ENCODE assay signal across 8 cellular contexts in genomic region chr1:150235852-150236613, GRCh38. TPM values are rescaled to one million over a fixed set of nuclear protein-coding genes. Genes with fewer than 3 reads are reported as not detected.
DNase-seq lines count a peak whose midpoint lies in the region; ATAC-seq and TF ChIP-seq lines count a peak whose summit lies in the region.

Gene ANP32E (minus strand): TSS chr1:150236112. CDS start chr1:150235786, 326 bp downstream.

- peak within 1 kb of the TSS; percentile 95 for H3K27ac ChIP-seq in caudate nucleus (ENCODE audit: low read depth, low read length)

- ATAC-seq in GM19023 (IDR thresholded peaks at IDR 0.05; ENCODE audit: unreplicated experiment): peak; percentile 79
- ATAC-seq in HG03280 (IDR thresholded peaks at IDR 0.05; ENCODE audit: unreplicated experiment): peak; percentile 87
- ATAC-seq in activated B cell treated with CpG ODN at 0.5 μM for 24 hours (ENCODE audit: low read depth): peak; percentile 88

- H3K4me3 ChIP-seq in AG09309 (ENCODE audit: control insufficient read depth, low read depth, low read length): peak within 1 kb of the TSS; percentile 64

- intact Hi-C loops in activated B cell treated with CpG ODN at 0.5 μM for 24 hours (cut with micrococcal nuclease): loop anchor here (1.0 to 10.0 kb wide), 6 partner anchors 23 to 739 kb away; partner anchors contain the start of genes APH1A, CERS2, CIART and RPRD2

- H3K9me3 Mint-ChIP-seq in activated B cell treated with CpG ODN at 0.5 μM for 24 hours (no peaks in the 10 kb centered on the region), immature natural killer cell (no peaks in the 10 kb centered on the region)

- no peak within 1 kb of the TSS for H3K4me3 Mint-ChIP-seq in activated B cell treated with CpG ODN at 0.5 μM for 24 hours
- peak within 1 kb of the TSS in 1 of 5 donors; percentile 97 for H3K4me3 Mint-ChIP-seq in immature natural killer cell

- H3K27me3 Mint-ChIP-seq in activated B cell treated with CpG ODN at 0.5 μM for 24 hours (peaks cover 2% of the 10 kb centered on the region), immature natural killer cell (ENCODE audit: low read depth in 3 of 3) (peaks cover 7 to 11% (median 8%) of the 10 kb centered on the region in 3 donors)

- TF ChIP-seq CTCF in AG09309 (IDR thresholded peaks at IDR 0.05; ENCODE audit: control insufficient read depth, insufficient read depth, low read depth, low read length, missing control alignments) (no peak), activated B cell treated with CpG ODN at 0.5 μM for 24 hours (IDR thresholded peaks at IDR 0.05) (no peak)

- H3K36me3 Mint-ChIP-seq in activated B cell treated with CpG ODN at 0.5 μM for 24 hours (ENCODE audit: low read depth): peaks cover 6% of the 10 kb centered on the region
- peaks cover 0 to under 1% (median 0%) of the 10 kb centered on the region in 3 donors for H3K36me3 Mint-ChIP-seq in immature natural killer cell

- POLR2A ChIA-PET in activated B cell treated with CpG ODN at 0.5 μM for 24 hours (lab: Charles Lee): interaction anchor here (0.6 to 1.5 kb wide), 18 partner anchors 11 to 1303 kb away, joined by 3 to 23 read pairs (median 4); partner anchors contain the start of genes APH1A, RPRD2, TARS2 and VPS45

- H3K4me1 Mint-ChIP-seq in activated B cell treated with CpG ODN at 0.5 μM for 24 hours: peaks cover 22% of the 10 kb centered on the region
- peaks cover 16 to 20% of the 10 kb centered on the region in 2 donors for H3K4me1 Mint-ChIP-seq in immature natural killer cell

- CTCF ChIA-PET in activated B cell treated with CpG ODN at 0.5 μM for 24 hours (lab: Charles Lee): interaction anchor here (1.1 to 1.4 kb wide), 2 partner anchors 13 to 20 kb away, joined by 3 to 4 read pairs; no protein-coding TSS in a partner anchor

- no peak within 1 kb of the TSS for H3K27ac Mint-ChIP-seq in activated B cell treated with CpG ODN at 0.5 μM for 24 hours
- peak within 1 kb of the TSS in 5 of 6 donors; percentile 95 to 100 (median 97) for H3K27ac Mint-ChIP-seq in immature natural killer cell

- DNase-seq in AG09309 (ENCODE audit: low read depth) (peak; percentile 99), NCI-H345 (lab: John Stamatoyannopoulos, UW) (peak; percentile 100), activated B cell treated with CpG ODN at 0.5 μM for 24 hours (peak; percentile 82), caudate nucleus (lab: John Stamatoyannopoulos, UW) (peak in 60 of 61 donors; percentile 45 to 99 (median 91)), immature natural killer cell (peak; percentile 96 to 98 (median 97)), smooth muscle cell of the brain vasculature (ENCODE audit: low read depth, low spot score) (peak; percentile 98)

RNA-seq across cellular contexts. Expression of gene ANP32E, which starts in this region (rescaled TPM):
- total RNA-seq in activated B cell treated with CpG ODN at 0.5 μM for 24 hours: 70.5 and 84.3 TPM in 2 replicates
- 10 to 100 TPM; 48.5 to 56.0 (median 54.6) TPM for polyA plus RNA-seq in immature natural killer cell

Comparison
In these comparisons a context has a peak if more than half of its experiments do, and no peak if none do; other contexts are left out.
1. Peak in every context shown above with its lines: DNase-seq, ATAC-seq, H3K4me3 ChIP-seq and H3K27ac ChIP-seq.